8 cellular contexts compared by ENCODE assay signal in genomic region chr15:82043726-82044372, GRCh38. TPM values are rescaled to one million over a fixed set of nuclear protein-coding genes. Genes with fewer than 3 reads are reported as not detected.
DNase-seq lines count a peak whose midpoint lies in the region; ATAC-seq and TF ChIP-seq lines count a peak whose summit lies in the region.

No MANE protein-coding gene starts in this region.

- peaks cover 16 to 63% (median 49%) of the 10 kb centered on the region in 11 experiments for H4K20me1 ChIP-seq in BLaER1 treated with 17β-estradiol and CSF1 and Interleukin-3, amounts not matched to agents 10 nM and 100 nM
- H4K20me1 ChIP-seq in neural cell (ENCODE audit: insufficient read depth) = peaks cover 32% of the 10 kb centered on the region

- peak overlapping the region; percentile 80 to 97 (median 95); a peak in 21 of 22 replicates for H3K9ac ChIP-seq in BLaER1 treated with 17β-estradiol and CSF1 and Interleukin-3, amounts not matched to agents 10 nM and 100 nM
- H3K9ac ChIP-seq in endocrine pancreas (ENCODE audit: control insufficient read depth, insufficient read depth, low read length) = peak overlapping the region; percentile 69
- H3K9ac ChIP-seq in neural cell (ENCODE audit: low read length) = peak overlapping the region; percentile 100

- peak overlapping the region; percentile 86 to 98 (median 94) for H3K4me2 ChIP-seq in BLaER1 treated with 17β-estradiol and CSF1 and Interleukin-3, amounts not matched to agents 10 nM and 100 nM
- peak overlapping the region; percentile 88 for H3K4me2 ChIP-seq in neural cell (ENCODE audit: low read length)

- no peaks in the 10 kb centered on the region for H3K9me3 ChIP-seq in BLaER1 treated with 17β-estradiol and CSF1 and Interleukin-3, amounts not matched to agents 10 nM and 100 nM (replicated peaks in 1 of 11)
- H3K9me3 ChIP-seq in endocrine pancreas (ENCODE audit: control insufficient read depth, low read length) = no peaks in the 10 kb centered on the region
- H3K9me3 ChIP-seq in neural cell (ENCODE audit: low read length) = peaks cover 3% of the 10 kb centered on the region

- peaks cover 66% of the 10 kb centered on the region for H3K79me2 ChIP-seq in neural cell (replicated peaks; ENCODE audit: insufficient read depth, low read length)

- H3F3A ChIP-seq in neural cell (ENCODE audit: insufficient read depth, low read length, poor library complexity, severe bottlenecking) = peaks cover 9% of the 10 kb centered on the region

- H2AFZ ChIP-seq in neural cell (ENCODE audit: low read depth, low read length) = no peak overlapping the region

- H3K4me1 ChIP-seq in BLaER1 treated with 17β-estradiol and CSF1 and Interleukin-3, amounts not matched to agents 10 nM and 100 nM = peaks cover 26 to 50% (median 43%) of the 10 kb centered on the region in 10 experiments
- H3K4me1 ChIP-seq in endocrine pancreas (ENCODE audit: control insufficient read depth, insufficient read depth, low read length) = no peaks in the 10 kb centered on the region

- no peak for TF ChIP-seq RAD21 in neural cell (conservative IDR thresholded peaks at IDR 0.05)

- TF ChIP-seq EP300 in neural cell (conservative IDR thresholded peaks at IDR 0.05; ENCODE audit: poor library complexity, severe bottlenecking) = no peak

- H3K27ac ChIP-seq in BLaER1 treated with 17β-estradiol and CSF1 and Interleukin-3, amounts not matched to agents 10 nM and 100 nM = peak overlapping the region in 10 of 11 experiments; percentile 79 to 94 (median 92); a peak in 19 of 22 replicates
- peak overlapping the region; percentile 100 for H3K27ac ChIP-seq in neural cell (ENCODE audit: low read length)

- ATAC-seq in HG02763 (IDR thresholded peaks at IDR 0.05; ENCODE audit: unreplicated experiment) (no peak), GM18907 (IDR thresholded peaks at IDR 0.05; ENCODE audit: unreplicated experiment) (no peak), HG02759 (IDR thresholded peaks at IDR 0.05; ENCODE audit: unreplicated experiment) (no peak)

- H3K27me3 ChIP-seq in BLaER1 treated with 17β-estradiol and CSF1 and Interleukin-3, amounts not matched to agents 10 nM and 100 nM = no peaks in the 10 kb centered on the region
- H3K27me3 ChIP-seq in endocrine pancreas (ENCODE audit: control insufficient read depth, insufficient read depth, low read length) = no peaks in the 10 kb centered on the region
- H3K27me3 ChIP-seq in neural cell (ENCODE audit: insufficient read depth, low read depth, low read length) = no peaks in the 10 kb centered on the region

- TF ChIP-seq CTCF in neural cell (IDR thresholded peaks at IDR 0.05; ENCODE audit: poor library complexity, severe bottlenecking) = no peak

- H3K9me2 ChIP-seq in neural cell (ENCODE audit: insufficient read depth, low read length) = no peaks in the 10 kb centered on the region

- H3K4me3 ChIP-seq in BLaER1 treated with 17β-estradiol and CSF1 and Interleukin-3, amounts not matched to agents 10 nM and 100 nM = peak overlapping the region; percentile 90 to 99 (median 98)
- H3K4me3 ChIP-seq in endocrine pancreas (ENCODE audit: control insufficient read depth, insufficient read depth, low read length) (peak overlapping the region; percentile 24), neural cell (ENCODE audit: low read length) (peak overlapping the region; percentile 98)

- H3K36me3 ChIP-seq in BLaER1 treated with 17β-estradiol and CSF1 and Interleukin-3, amounts not matched to agents 10 nM and 100 nM = peaks cover 12 to 31% (median 20%) of the 10 kb centered on the region in 11 experiments; a peak in 20 of 22 replicates
- no peaks in the 10 kb centered on the region for H3K36me3 ChIP-seq in endocrine pancreas (ENCODE audit: control insufficient read depth, insufficient read depth, low read length)
- H3K36me3 ChIP-seq in neural cell (ENCODE audit: insufficient read depth, low read length) = peaks cover 15% of the 10 kb centered on the region

- DNase-seq in OCI-M1 (lab: John Stamatoyannopoulos, UW) = peak; percentile 60
- DNase-seq in foreskin melanocyte = no peak

TF ChIP-seq in neural cell, 6 proteins besides CTCF, POLR2A, EP300 and RAD21:
- TF ChIP-seq SMC3 (conservative IDR thresholded peaks at IDR 0.05; ENCODE audit: poor library complexity) (no peak), MXI1 (conservative IDR thresholded peaks at IDR 0.05; ENCODE audit: poor library complexity, severe bottlenecking) (no peak), POLR2AphosphoS5 (IDR thresholded peaks at IDR 0.05) (no peak), TAF1 (IDR thresholded peaks at IDR 0.05; ENCODE audit: low read depth) (no peak), REST (IDR thresholded peaks at IDR 0.05; ENCODE audit: borderline replicate concordance) (no peak), EZH2 (IDR thresholded peaks at IDR 0.05; ENCODE audit: borderline replicate concordance, insufficient read depth, low read length, poor library complexity, severe bottlenecking) (no peak)

RNA-seq across cellular contexts. Expression of gene MEX3B, which starts 2.0 kb away (rescaled TPM):
- polyA plus RNA-seq in neural cell = 38.8 and 46.0 TPM in 2 replicates
- 118 and 140 TPM in 2 replicates for polyA minus RNA-seq in neural cell

Comparison
In these comparisons a context has a peak if more than half of its experiments do, and no peak if none do; other contexts are left out.
1. H3K4me3 ChIP-seq: peak in every context shown above with its lines; median percentile 98 in BLaER1 treated with 17β-estradiol and CSF1 and Interleukin-3, amounts not matched to agents 10 nM and 100 nM; 98 in neural cell; 24 in endocrine pancreas.